ENCODE assay signal across 11 cellular contexts in the genomic region with DNA sequence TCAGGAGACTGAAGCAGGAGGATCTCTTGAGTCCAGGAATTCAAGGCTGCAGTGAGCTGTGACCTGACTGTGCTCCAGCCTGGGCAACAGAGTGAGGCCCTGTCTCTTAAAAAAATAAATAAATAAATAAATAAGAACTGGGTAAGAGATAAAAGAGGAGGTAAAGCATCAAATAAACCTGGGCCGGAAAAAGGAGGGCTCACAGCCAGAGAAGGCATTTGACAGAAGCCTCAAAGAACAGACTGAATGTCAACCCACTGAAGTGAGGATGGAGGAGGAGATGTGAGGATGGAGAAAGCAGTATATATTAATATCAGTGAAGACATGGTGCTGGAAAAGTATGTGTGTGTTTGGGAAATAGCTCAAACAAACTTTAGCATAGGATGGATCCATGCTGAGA. TPM values are rescaled to one million over a fixed set of nuclear protein-coding genes. Genes with fewer than 3 reads are reported as not detected.
DNase-seq lines count a peak whose midpoint lies in the region; ATAC-seq and TF ChIP-seq lines count a peak whose summit lies in the region.
"Had no signal": no experiment of that assay in that cellular context is flagged by ENCODE, and none has a peak within 500 bp of the region (broad histone marks: within the 10 kb centered on the region; RNA-seq: fewer than 3 reads in every experiment).

No MANE protein-coding gene starts in this region.

- TF ChIP-seq CTCF in CD4-positive, alpha-beta T cell (IDR thresholded peaks at IDR 0.05), result no peak

- H3K27ac ChIP-seq in CD4-positive, alpha-beta T cell (ENCODE audit: low read depth, low read length), result peak overlapping the region; percentile 49
- H3K27ac ChIP-seq: A549 had no signal

- peak overlapping the region; percentile 21 for H3K4me3 Mint-ChIP-seq in activated naive CD8-positive, alpha-beta T cell
- H3K4me3 Mint-ChIP-seq in activated naive CD8-positive, alpha-beta T cell treated with anti-CD3 and anti-CD28 coated beads, Interleukin-2, amount 50 U/mL, for 24 hours, result no peak overlapping the region
- peak overlapping the region; percentile 49 for H3K4me3 Mint-ChIP-seq in CD4-positive, alpha-beta T cell
- peak overlapping the region; percentile 4 to 94 (median 21) for H3K4me3 Mint-ChIP-seq in T-cell
- H3K4me3 Mint-ChIP-seq in natural killer cell treated with Interleukin-12 subunit alpha and Interleukin-12 subunit beta and Interleukin-15 and Interleukin-18, amount 100 ng/mL, for 72 hours, result no peak overlapping the region
- no peak overlapping the region for H3K4me3 Mint-ChIP-seq in activated CD8-positive, alpha-beta memory T cell treated with anti-CD3 and anti-CD28 coated beads, Interleukin-2, amount 10 ng/mL, durations not matched to agents 7 days and 5 days
- H3K4me3 Mint-ChIP-seq: GM23338 had no signal

- peaks cover 5% of the 10 kb centered on the region for H3K27me3 Mint-ChIP-seq in activated naive CD8-positive, alpha-beta T cell
- peaks cover 14% of the 10 kb centered on the region for H3K27me3 Mint-ChIP-seq in activated naive CD8-positive, alpha-beta T cell treated with anti-CD3 and anti-CD28 coated beads, Interleukin-2, amount 50 U/mL, for 24 hours
- peaks cover 24% of the 10 kb centered on the region for H3K27me3 Mint-ChIP-seq in CD4-positive, alpha-beta T cell
- peaks cover 5 to 32% of the 10 kb centered on the region in 2 donors for H3K27me3 Mint-ChIP-seq in T-cell
- H3K27me3 Mint-ChIP-seq in natural killer cell treated with Interleukin-12 subunit alpha and Interleukin-12 subunit beta and Interleukin-15 and Interleukin-18, amount 100 ng/mL, for 72 hours, result peaks cover 47 to 72% of the 10 kb centered on the region in 2 donors
- H3K27me3 Mint-ChIP-seq in activated CD8-positive, alpha-beta memory T cell treated with anti-CD3 and anti-CD28 coated beads, Interleukin-2, amount 10 ng/mL, durations not matched to agents 7 days and 5 days, result peaks cover 76% of the 10 kb centered on the region

- ATAC-seq in activated naive CD8-positive, alpha-beta T cell treated with anti-CD3 and anti-CD28 coated beads, Interleukin-2, amount 50 U/mL, for 24 hours, result no peak
- ATAC-seq in CD4-positive, alpha-beta T cell (ENCODE audit: poor library complexity), result peak; percentile 16
- ATAC-seq in T-cell (replicated peaks in 1 of 4), result peak; percentile 14 to 37 (median 17)
- ATAC-seq in natural killer cell treated with Interleukin-12 subunit alpha and Interleukin-12 subunit beta and Interleukin-15 and Interleukin-18, amount 100 ng/mL, for 72 hours, result no peak
- no peak for ATAC-seq in activated CD8-positive, alpha-beta memory T cell treated with anti-CD3 and anti-CD28 coated beads, Interleukin-2, amount 10 ng/mL, durations not matched to agents 7 days and 5 days
- ATAC-seq: A549, GM23338 had no signal

- peaks cover 2% of the 10 kb centered on the region for H3K36me3 Mint-ChIP-seq in activated naive CD8-positive, alpha-beta T cell
- H3K36me3 Mint-ChIP-seq in activated naive CD8-positive, alpha-beta T cell treated with anti-CD3 and anti-CD28 coated beads, Interleukin-2, amount 50 U/mL, for 24 hours (ENCODE audit: low read depth), result no peaks in the 10 kb centered on the region
- peaks cover 15% of the 10 kb centered on the region for H3K36me3 Mint-ChIP-seq in CD4-positive, alpha-beta T cell (ENCODE audit: low read depth)
- no peaks in the 10 kb centered on the region for H3K36me3 Mint-ChIP-seq in T-cell
- no peaks in the 10 kb centered on the region for H3K36me3 Mint-ChIP-seq in natural killer cell treated with Interleukin-12 subunit alpha and Interleukin-12 subunit beta and Interleukin-15 and Interleukin-18, amount 100 ng/mL, for 72 hours
- H3K36me3 Mint-ChIP-seq in activated CD8-positive, alpha-beta memory T cell treated with anti-CD3 and anti-CD28 coated beads, Interleukin-2, amount 10 ng/mL, durations not matched to agents 7 days and 5 days, result no peaks in the 10 kb centered on the region

- no peaks in the 10 kb centered on the region for H3K9me3 ChIP-seq in CD4-positive, alpha-beta T cell (ENCODE audit: control insufficient read depth, low read length)
- H3K9me3 ChIP-seq: A549, BE2C had no signal

- H3K27me3 ChIP-seq in CD4-positive, alpha-beta T cell (ENCODE audit: control insufficient read depth, insufficient read depth, low read length), result peaks cover 19% of the 10 kb centered on the region

- DNase-seq in activated naive CD8-positive, alpha-beta T cell treated with anti-CD3 and anti-CD28 coated beads, Interleukin-2, amount 50 U/mL, for 24 hours, result no peak
- peak in 2 of 10 experiments; percentile 11 to 17 for DNase-seq in CD4-positive, alpha-beta T cell
- DNase-seq in T-cell, result peak in 10 of 34 experiments; percentile 9 to 40 (median 22)
- no peak for DNase-seq in natural killer cell treated with Interleukin-12 subunit alpha and Interleukin-12 subunit beta and Interleukin-15 and Interleukin-18, amount 100 ng/mL, for 72 hours (ENCODE audit: low spot score)
- DNase-seq in activated CD8-positive, alpha-beta memory T cell treated with anti-CD3 and anti-CD28 coated beads, Interleukin-2, amount 10 ng/mL, durations not matched to agents 7 days and 5 days, result no peak
- DNase-seq: BE2C, DMS79, H7 had no signal

- CTCF ChIA-PET in CD4-positive, alpha-beta T cell (lab: Charles Lee), result interaction anchor here (1.2 to 2.0 kb wide), 2 partner anchors 116 to 180 kb away, joined by 4 to 9 read pairs; no protein-coding TSS in a partner anchor
- CTCF ChIA-PET in T-cell (lab: Charles Lee), result interaction anchor here (1.1 kb wide), 3 partner anchors 54 to 180 kb away, joined by 3 to 5 read pairs (median 4); no protein-coding TSS in a partner anchor
- CTCF ChIA-PET in activated CD8-positive, alpha-beta memory T cell treated with anti-CD3 and anti-CD28 coated beads, Interleukin-2, amount 10 ng/mL, durations not matched to agents 7 days and 5 days (lab: Charles Lee), result interaction anchor here (0.8 to 12.0 kb wide), 2 partner anchors 117 to 181 kb away, joined by 3 to 172 read pairs; no protein-coding TSS in a partner anchor

- peak overlapping the region; percentile 1 for H3K27ac Mint-ChIP-seq in activated naive CD8-positive, alpha-beta T cell
- no peak overlapping the region for H3K27ac Mint-ChIP-seq in activated naive CD8-positive, alpha-beta T cell treated with anti-CD3 and anti-CD28 coated beads, Interleukin-2, amount 50 U/mL, for 24 hours
- peak overlapping the region; percentile 96 for H3K27ac Mint-ChIP-seq in CD4-positive, alpha-beta T cell
- H3K27ac Mint-ChIP-seq in T-cell, result peak overlapping the region; percentile 98 to 99
- H3K27ac Mint-ChIP-seq in natural killer cell treated with Interleukin-12 subunit alpha and Interleukin-12 subunit beta and Interleukin-15 and Interleukin-18, amount 100 ng/mL, for 72 hours, result no peak overlapping the region
- no peak overlapping the region for H3K27ac Mint-ChIP-seq in activated CD8-positive, alpha-beta memory T cell treated with anti-CD3 and anti-CD28 coated beads, Interleukin-2, amount 10 ng/mL, durations not matched to agents 7 days and 5 days
- H3K27ac Mint-ChIP-seq: GM23338 had no signal

- intact Hi-C loops in CD4-positive, alpha-beta T cell (cut with DNase I, micrococcal nuclease), result loop anchor here in 1 of 2 experiments (10.0 kb wide), 2 partner anchors 365 to 485 kb away; a partner anchor contains a TSS

- H3K9me3 Mint-ChIP-seq in activated naive CD8-positive, alpha-beta T cell (ENCODE audit: low read depth), result no peaks in the 10 kb centered on the region
- no peaks in the 10 kb centered on the region for H3K9me3 Mint-ChIP-seq in activated naive CD8-positive, alpha-beta T cell treated with anti-CD3 and anti-CD28 coated beads, Interleukin-2, amount 50 U/mL, for 24 hours
- no peaks in the 10 kb centered on the region for H3K9me3 Mint-ChIP-seq in CD4-positive, alpha-beta T cell
- H3K9me3 Mint-ChIP-seq in T-cell, result no peaks in the 10 kb centered on the region
- no peaks in the 10 kb centered on the region for H3K9me3 Mint-ChIP-seq in natural killer cell treated with Interleukin-12 subunit alpha and Interleukin-12 subunit beta and Interleukin-15 and Interleukin-18, amount 100 ng/mL, for 72 hours
- H3K9me3 Mint-ChIP-seq in activated CD8-positive, alpha-beta memory T cell treated with anti-CD3 and anti-CD28 coated beads, Interleukin-2, amount 10 ng/mL, durations not matched to agents 7 days and 5 days (ENCODE audit: low read depth), result no peaks in the 10 kb centered on the region
- H3K9me3 Mint-ChIP-seq: GM23338 had no signal

- peaks cover 79% of the 10 kb centered on the region for H3K4me1 Mint-ChIP-seq in activated naive CD8-positive, alpha-beta T cell (ENCODE audit: low read depth)
- H3K4me1 Mint-ChIP-seq in activated naive CD8-positive, alpha-beta T cell treated with anti-CD3 and anti-CD28 coated beads, Interleukin-2, amount 50 U/mL, for 24 hours, result peaks cover 69% of the 10 kb centered on the region
- H3K4me1 Mint-ChIP-seq in CD4-positive, alpha-beta T cell (ENCODE audit: low read depth), result peaks cover 79% of the 10 kb centered on the region
- peaks cover 77 to 85% (median 79%) of the 10 kb centered on the region in 3 donors for H3K4me1 Mint-ChIP-seq in T-cell
- H3K4me1 Mint-ChIP-seq in natural killer cell treated with Interleukin-12 subunit alpha and Interleukin-12 subunit beta and Interleukin-15 and Interleukin-18, amount 100 ng/mL, for 72 hours (ENCODE audit: low read depth in 2 of 2), result peaks cover 0 to 4% of the 10 kb centered on the region in 2 donors
- H3K4me1 Mint-ChIP-seq in activated CD8-positive, alpha-beta memory T cell treated with anti-CD3 and anti-CD28 coated beads, Interleukin-2, amount 10 ng/mL, durations not matched to agents 7 days and 5 days, result peaks cover 11% of the 10 kb centered on the region

- POLR2A ChIA-PET in CD4-positive, alpha-beta T cell (lab: Charles Lee), result interaction anchor here (0.8 to 2.3 kb wide), 14 partner anchors 9 to 116 kb away, joined by 3 to 9 read pairs (median 3); no protein-coding TSS in a partner anchor
- POLR2A ChIA-PET in T-cell (lab: Charles Lee), result interaction anchor here in 1 of 2 donors (0.5 kb wide), 1 partner anchor 71 kb away, joined by 3 read pairs; no protein-coding TSS in a partner anchor

RNA-seq across cellular contexts. Expression of a gene that starts 6.1 kb away (rescaled TPM):
- 10 to 100 TPM; 12.5 to 12.7 TPM for total RNA-seq in CD4-positive, alpha-beta T cell
- 10 to 100 TPM in 4 of 5 donors, 1 to 10 TPM in 1; 9.2 to 82.3 (median 64.6) TPM for total RNA-seq in T-cell
- total RNA-seq in natural killer cell treated with Interleukin-12 subunit alpha and Interleukin-12 subunit beta and Interleukin-15 and Interleukin-18, amount 100 ng/mL, for 72 hours, result not detected
- total RNA-seq in activated CD8-positive, alpha-beta memory T cell treated with anti-CD3 and anti-CD28 coated beads, Interleukin-2, amount 10 ng/mL, durations not matched to agents 7 days and 5 days, result not detected

Comparison
In these comparisons a context has a peak if more than half of its experiments do, and no peak if none do; other contexts are left out.
1. H3K27ac Mint-ChIP-seq: peak in activated naive CD8-positive, alpha-beta T cell (single experiment), CD4-positive, alpha-beta T cell (single experiment) and T-cell (2 of 2); none in activated naive CD8-positive, alpha-beta T cell treated with anti-CD3 and anti-CD28 coated beads, Interleukin-2, amount 50 U/mL, for 24 hours (single experiment), natural killer cell treated with Interleukin-12 subunit alpha and Interleukin-12 subunit beta and Interleukin-15 and Interleukin-18, amount 100 ng/mL, for 72 hours (0 of 2) and activated CD8-positive, alpha-beta memory T cell treated with anti-CD3 and anti-CD28 coated beads, Interleukin-2, amount 10 ng/mL, durations not matched to agents 7 days and 5 days (single experiment).
2. H3K4me3 Mint-ChIP-seq: peak in activated naive CD8-positive, alpha-beta T cell (single experiment), CD4-positive, alpha-beta T cell (single experiment) and T-cell (3 of 3); none in activated naive CD8-positive, alpha-beta T cell treated with anti-CD3 and anti-CD28 coated beads, Interleukin-2, amount 50 U/mL, for 24 hours (single experiment), natural killer cell treated with Interleukin-12 subunit alpha and Interleukin-12 subunit beta and Interleukin-15 and Interleukin-18, amount 100 ng/mL, for 72 hours (single experiment) and activated CD8-positive, alpha-beta memory T cell treated with anti-CD3 and anti-CD28 coated beads, Interleukin-2, amount 10 ng/mL, durations not matched to agents 7 days and 5 days (single experiment).
3. ATAC-seq: peak in CD4-positive, alpha-beta T cell (single experiment) and T-cell (4 of 4); none in activated naive CD8-positive, alpha-beta T cell treated with anti-CD3 and anti-CD28 coated beads, Interleukin-2, amount 50 U/mL, for 24 hours (single experiment), natural killer cell treated with Interleukin-12 subunit alpha and Interleukin-12 subunit beta and Interleukin-15 and Interleukin-18, amount 100 ng/mL, for 72 hours (0 of 2) and activated CD8-positive, alpha-beta memory T cell treated with anti-CD3 and anti-CD28 coated beads, Interleukin-2, amount 10 ng/mL, durations not matched to agents 7 days and 5 days (single experiment).
4. RNA of a gene that starts 6.1 kb away (total RNA-seq): 9.2 to 82.3 TPM in T-cell and 12.5 to 12.7 TPM in CD4-positive, alpha-beta T cell; not detected in natural killer cell treated with Interleukin-12 subunit alpha and Interleukin-12 subunit beta and Interleukin-15 and Interleukin-18, amount 100 ng/mL, for 72 hours and not detected in activated CD8-positive, alpha-beta memory T cell treated with anti-CD3 and anti-CD28 coated beads, Interleukin-2, amount 10 ng/mL, durations not matched to agents 7 days and 5 days; every median in the first group is over 10 times any median in the second.